8 cellular contexts compared by ENCODE assay signal in the genomic region with DNA sequence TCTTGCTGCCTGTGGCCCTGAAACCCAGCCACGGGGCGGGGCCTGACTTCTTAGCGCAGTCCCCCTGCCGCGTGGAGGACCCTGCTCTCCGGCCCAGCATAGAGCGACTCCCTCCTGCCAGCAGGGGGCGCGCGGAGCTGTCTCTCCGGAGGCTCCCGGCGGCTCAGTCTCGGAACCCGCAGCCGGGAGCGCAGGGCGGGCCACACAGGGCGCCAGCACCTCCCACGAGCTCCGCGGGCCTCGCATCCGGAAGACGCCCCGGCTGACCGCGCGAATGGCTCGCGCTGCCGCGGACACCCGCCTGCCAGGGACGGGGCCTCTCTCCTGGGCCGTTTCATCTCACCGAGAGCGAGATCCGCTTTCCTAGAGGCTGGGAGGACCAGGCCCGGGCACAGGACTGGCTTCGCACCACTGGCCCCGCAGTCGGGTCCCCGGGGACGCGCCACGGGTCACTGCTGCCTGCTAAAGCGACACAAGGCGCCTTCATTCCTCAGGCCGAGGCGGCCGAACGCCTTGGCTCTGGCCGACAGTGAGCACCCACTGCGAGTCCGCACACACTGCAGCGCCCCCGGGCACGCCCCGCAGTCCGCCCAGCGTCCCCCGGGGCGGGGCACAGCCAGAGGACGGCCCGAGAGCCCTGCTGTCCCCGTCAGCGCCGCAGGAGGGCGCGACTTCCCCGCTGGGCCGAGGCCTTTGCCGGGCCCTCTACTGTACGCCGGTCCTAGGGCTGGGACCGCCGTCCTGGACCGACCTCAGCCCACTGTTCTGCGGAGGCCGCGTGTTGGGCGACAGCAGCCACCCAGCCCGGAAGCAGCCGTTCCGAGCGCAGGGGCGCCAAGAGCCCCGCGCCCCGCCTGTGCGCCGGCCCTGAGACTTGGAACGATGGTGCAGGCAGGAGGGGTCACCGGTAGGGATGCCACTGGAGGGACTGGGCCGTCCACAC. TPM values are rescaled to one million over a fixed set of nuclear protein-coding genes. Genes with fewer than 3 reads are reported as not detected.
DNase-seq lines count a peak whose midpoint lies in the region; ATAC-seq and TF ChIP-seq lines count a peak whose summit lies in the region.

No MANE protein-coding gene starts in this region.

- H3K4me3 ChIP-seq in HUES48 (ENCODE audit: low read depth, low read length) (peak overlapping the region; percentile 87), esophagus squamous epithelium (peak overlapping the region; percentile 60 to 94 (median 72))

- no peaks in the 10 kb centered on the region for H3K9me3 Mint-ChIP-seq in activated T-cell treated with anti-CD3 and anti-CD28 coated beads, Interleukin-2, amount 50 U/mL, for 24 hours
- no peaks in the 10 kb centered on the region for H3K9me3 Mint-ChIP-seq in naive B cell

- H3K36me3 ChIP-seq in HUES48 (ENCODE audit: control insufficient read depth, insufficient read depth, low read length) (no peaks in the 10 kb centered on the region), esophagus squamous epithelium (no peaks in the 10 kb centered on the region)

- peak; percentile 80 to 99 (median 94) for TF ChIP-seq CTCF in esophagus squamous epithelium (IDR thresholded peaks at IDR 0.05)

- TF ChIP-seq POLR2A in esophagus squamous epithelium (IDR thresholded peaks at IDR 0.05), result peak in 2 of 4 donors; percentile 31 to 38

- intact Hi-C loops in esophagus squamous epithelium (cut with DNase I), result loop anchor here (5.0 kb wide), 2 partner anchors 75 to 125 kb away; no protein-coding TSS in a partner anchor

- H3K27ac ChIP-seq in HUES48 (ENCODE audit: low read depth, low read length) (no peak overlapping the region), esophagus squamous epithelium (peak overlapping the region; percentile 93 to 99 (median 95))

- peak overlapping the region; percentile 59 for H3K27ac Mint-ChIP-seq in activated T-cell treated with anti-CD3 and anti-CD28 coated beads, Interleukin-2, amount 50 U/mL, for 24 hours
- peak overlapping the region in 2 of 6 donors; percentile 24 to 34 for H3K27ac Mint-ChIP-seq in naive B cell

- H3K27me3 Mint-ChIP-seq in activated T-cell treated with anti-CD3 and anti-CD28 coated beads, Interleukin-2, amount 50 U/mL, for 24 hours, result peaks cover 2% of the 10 kb centered on the region
- peaks cover 0 to 30% (median 7%) of the 10 kb centered on the region in 3 donors for H3K27me3 Mint-ChIP-seq in naive B cell

- H3K4me1 ChIP-seq in HUES48 (ENCODE audit: control insufficient read depth, insufficient read depth, low read length) (peaks cover 11% of the 10 kb centered on the region), esophagus squamous epithelium (peaks cover 11 to 22% (median 14%) of the 10 kb centered on the region in 3 donors)

- H3K9me3 ChIP-seq in HUES48 (ENCODE audit: control insufficient read depth, insufficient read depth, low read length) (no peaks in the 10 kb centered on the region), esophagus squamous epithelium (no peaks in the 10 kb centered on the region)

- 0% methylated on average over 2 to 14 of the region's 96 CpGs for WGBS in esophagus squamous epithelium, 2 donors

- ATAC-seq in GM21423 (IDR thresholded peaks at IDR 0.05; ENCODE audit: unreplicated experiment), result peak; percentile 89
- ATAC-seq in naive B cell (ENCODE audit: low read depth in 2 of 2), result peak; percentile 87

- H3K4me1 Mint-ChIP-seq in activated T-cell treated with anti-CD3 and anti-CD28 coated beads, Interleukin-2, amount 50 U/mL, for 24 hours (ENCODE audit: low read depth), result peaks cover 3% of the 10 kb centered on the region
- H3K4me1 Mint-ChIP-seq in naive B cell, result peaks cover 3 to 9% (median 4%) of the 10 kb centered on the region in 3 donors

- H3K9ac ChIP-seq in HUES48 (ENCODE audit: low read depth, low read length), result no peak overlapping the region

- H3K27me3 ChIP-seq in HUES48 (ENCODE audit: control insufficient read depth, insufficient read depth, low read length), result peaks cover 21% of the 10 kb centered on the region
- no peaks in the 10 kb centered on the region for H3K27me3 ChIP-seq in esophagus squamous epithelium

- peak overlapping the region; percentile 72 for H3K4me3 Mint-ChIP-seq in activated T-cell treated with anti-CD3 and anti-CD28 coated beads, Interleukin-2, amount 50 U/mL, for 24 hours
- peak overlapping the region; percentile 69 to 84 (median 75) for H3K4me3 Mint-ChIP-seq in naive B cell

- H3K36me3 Mint-ChIP-seq in activated T-cell treated with anti-CD3 and anti-CD28 coated beads, Interleukin-2, amount 50 U/mL, for 24 hours (ENCODE audit: low read depth), result no peaks in the 10 kb centered on the region
- no peaks in the 10 kb centered on the region for H3K36me3 Mint-ChIP-seq in naive B cell

- peak; percentile 56 for DNase-seq in DMS153 treated with DMSO at 0.1 percent for 48 hours (lab: John Stamatoyannopoulos, UW; ENCODE audit: unreplicated experiment)
- DNase-seq in OCI-M1 (lab: John Stamatoyannopoulos, UW), result peak; percentile 89
- peak; percentile 95 for DNase-seq in activated T-cell treated with anti-CD3 and anti-CD28 coated beads, Interleukin-2, amount 50 U/mL, for 24 hours
- peak; percentile 33 for DNase-seq in esophagus squamous epithelium (lab: John Stamatoyannopoulos, UW)
- DNase-seq in naive B cell, result peak; percentile 81
- peak; percentile 78 to 83 for DNase-seq in stimulated activated CD8-positive, alpha-beta memory T cell treated with anti-CD3 and anti-CD28 coated beads, Interleukin-7, amount 100 ng/mL, for 48 hours (ENCODE audit: extremely low read depth in 1 of 2, low read depth in 1 of 2)

RNA-seq across cellular contexts. Expression of gene ARHGEF4, which starts 39.0 kb away (rescaled TPM):
- total RNA-seq in esophagus squamous epithelium, result 10 to 100 TPM; 52.8 to 82.4 (median 73.3) TPM
- not detected for polyA plus RNA-seq in naive B cell (ENCODE audit: low read depth in 6 of 6)

RNA-seq across cellular contexts. Expression of gene AMER3, which starts 42.4 kb away (rescaled TPM):
- total RNA-seq in esophagus squamous epithelium, result not detected
- not detected for polyA plus RNA-seq in naive B cell (ENCODE audit: low read depth in 6 of 6)

Comparison
In these comparisons a context has a peak if more than half of its experiments do, and no peak if none do; other contexts are left out.
1. DNase-seq: peak in every context shown above with its lines; median percentile 95 in activated T-cell treated with anti-CD3 and anti-CD28 coated beads, Interleukin-2, amount 50 U/mL, for 24 hours; 89 in OCI-M1; 81 in naive B cell; 80 in stimulated activated CD8-positive, alpha-beta memory T cell treated with anti-CD3 and anti-CD28 coated beads, Interleukin-7, amount 100 ng/mL, for 48 hours; 56 in DMS153 treated with DMSO at 0.1 percent for 48 hours; 33 in esophagus squamous epithelium.